ENCODE assay signal across 1 cellular context in the genomic region with DNA sequence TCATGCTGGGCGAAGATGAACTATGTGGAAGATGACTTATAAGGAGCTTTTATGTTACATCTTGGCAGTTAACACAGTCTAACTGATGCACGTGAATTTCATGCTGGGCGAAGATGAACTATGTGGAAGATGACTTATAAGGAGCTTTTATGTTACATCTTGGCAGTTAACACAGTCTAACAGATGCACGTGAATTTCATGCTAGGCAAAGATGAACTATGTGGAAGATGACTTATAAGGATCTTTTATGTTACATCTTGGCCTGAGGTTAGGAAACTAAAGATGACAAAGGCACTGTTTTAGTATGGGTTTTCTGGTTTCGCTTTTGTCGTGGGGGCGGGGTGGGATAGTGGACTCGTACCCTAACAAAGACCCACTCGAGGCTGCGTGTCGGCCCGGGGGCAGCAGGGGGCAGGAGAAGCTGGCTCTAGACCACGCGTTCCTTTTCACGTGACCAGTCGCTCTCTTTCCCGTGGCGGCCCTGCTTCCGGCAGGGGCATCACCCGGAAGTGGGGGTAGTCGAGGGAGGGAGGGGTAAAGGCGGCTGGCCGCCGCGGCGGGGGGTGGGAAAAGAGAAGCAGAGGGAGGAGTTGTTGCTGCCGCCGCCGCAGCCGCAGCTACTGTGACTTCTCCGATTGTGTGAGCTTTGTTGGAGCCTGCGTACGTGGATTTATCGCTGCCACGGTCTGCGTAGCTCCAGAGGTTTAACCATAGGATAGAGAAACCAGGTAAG.
TF ChIP-seq lines count a peak whose summit lies in the region.

A gene (plus strand): TSS at position 586 of the 733 bp plus-strand sequence. CDS start 60,949 bp downstream, outside the sequence.

TF ChIP-seq in GM12878, 131 proteins besides CTCF, POLR2A, EP300 and RAD21 (continued from another document and continues in another):
- TF ChIP-seq, protein P1, sequence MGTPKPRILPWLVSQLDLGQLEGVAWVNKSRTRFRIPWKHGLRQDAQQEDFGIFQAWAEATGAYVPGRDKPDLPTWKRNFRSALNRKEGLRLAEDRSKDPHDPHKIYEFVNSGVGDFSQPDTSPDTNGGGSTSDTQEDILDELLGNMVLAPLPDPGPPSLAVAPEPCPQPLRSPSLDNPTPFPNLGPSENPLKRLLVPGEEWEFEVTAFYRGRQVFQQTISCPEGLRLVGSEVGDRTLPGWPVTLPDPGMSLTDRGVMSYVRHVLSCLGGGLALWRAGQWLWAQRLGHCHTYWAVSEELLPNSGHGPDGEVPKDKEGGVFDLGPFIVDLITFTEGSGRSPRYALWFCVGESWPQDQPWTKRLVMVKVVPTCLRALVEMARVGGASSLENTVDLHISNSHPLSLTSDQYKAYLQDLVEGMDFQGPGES (IDR thresholded peaks at IDR 0.05) = no peak
- TF ChIP-seq, protein P2, sequence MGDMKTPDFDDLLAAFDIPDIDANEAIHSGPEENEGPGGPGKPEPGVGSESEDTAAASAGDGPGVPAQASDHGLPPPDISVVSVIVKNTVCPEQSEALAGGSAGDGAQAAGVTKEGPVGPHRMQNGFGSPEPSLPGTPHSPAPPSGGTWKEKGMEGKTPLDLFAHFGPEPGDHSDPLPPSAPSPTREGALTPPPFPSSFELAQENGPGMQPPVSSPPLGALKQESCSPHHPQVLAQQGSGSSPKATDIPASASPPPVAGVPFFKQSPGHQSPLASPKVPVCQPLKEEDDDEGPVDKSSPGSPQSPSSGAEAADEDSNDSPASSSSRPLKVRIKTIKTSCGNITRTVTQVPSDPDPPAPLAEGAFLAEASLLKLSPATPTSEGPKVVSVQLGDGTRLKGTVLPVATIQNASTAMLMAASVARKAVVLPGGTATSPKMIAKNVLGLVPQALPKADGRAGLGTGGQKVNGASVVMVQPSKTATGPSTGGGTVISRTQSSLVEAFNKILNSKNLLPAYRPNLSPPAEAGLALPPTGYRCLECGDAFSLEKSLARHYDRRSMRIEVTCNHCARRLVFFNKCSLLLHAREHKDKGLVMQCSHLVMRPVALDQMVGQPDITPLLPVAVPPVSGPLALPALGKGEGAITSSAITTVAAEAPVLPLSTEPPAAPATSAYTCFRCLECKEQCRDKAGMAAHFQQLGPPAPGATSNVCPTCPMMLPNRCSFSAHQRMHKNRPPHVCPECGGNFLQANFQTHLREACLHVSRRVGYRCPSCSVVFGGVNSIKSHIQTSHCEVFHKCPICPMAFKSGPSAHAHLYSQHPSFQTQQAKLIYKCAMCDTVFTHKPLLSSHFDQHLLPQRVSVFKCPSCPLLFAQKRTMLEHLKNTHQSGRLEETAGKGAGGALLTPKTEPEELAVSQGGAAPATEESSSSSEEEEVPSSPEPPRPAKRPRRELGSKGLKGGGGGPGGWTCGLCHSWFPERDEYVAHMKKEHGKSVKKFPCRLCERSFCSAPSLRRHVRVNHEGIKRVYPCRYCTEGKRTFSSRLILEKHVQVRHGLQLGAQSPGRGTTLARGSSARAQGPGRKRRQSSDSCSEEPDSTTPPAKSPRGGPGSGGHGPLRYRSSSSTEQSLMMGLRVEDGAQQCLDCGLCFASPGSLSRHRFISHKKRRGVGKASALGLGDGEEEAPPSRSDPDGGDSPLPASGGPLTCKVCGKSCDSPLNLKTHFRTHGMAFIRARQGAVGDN (IDR thresholded peaks at IDR 0.05) = no peak
- TF ChIP-seq ZSCAN29 (IDR thresholded peaks at IDR 0.05) (no peak), PAX5 (IDR thresholded peaks at IDR 0.05; ENCODE audit: borderline replicate concordance, low read depth, low read length) (no peak), MTA3 (IDR thresholded peaks at IDR 0.05; ENCODE audit: borderline replicate concordance, low read length) (no peak), MEF2A (IDR thresholded peaks at IDR 0.05; ENCODE audit: insufficient read depth, low read depth, low read length) (no peak), TBL1XR1 (IDR thresholded peaks at IDR 0.05; ENCODE audit: low read depth, low read length) (0 out of 2 replicates have a peak, but pooled peaks have one; percentile 21), ZNF274 (IDR thresholded peaks at IDR 0.05; ENCODE audit: insufficient read depth, insufficient read length) (no peak), ZNF24 (IDR thresholded peaks at IDR 0.05) (no peak), YY1 (IDR thresholded peaks at IDR 0.05; ENCODE audit: low read depth, low read length) (peak; percentile 32; the same call in 1 of the 2 replicates), ZNF217 (IDR thresholded peaks at IDR 0.05) (no peak), CBFB (IDR thresholded peaks at IDR 0.05; ENCODE audit: low read depth) (no peak), NR2F1 (conservative IDR thresholded peaks at IDR 0.05) (no peak; the same call in 1 of the 2 replicates), HDAC2 (IDR thresholded peaks at IDR 0.05) (no peak), EGR1 (IDR thresholded peaks at IDR 0.05; ENCODE audit: borderline replicate concordance in 1 of 2, low read depth in 2 of 2, low read length in 2 of 2) (0 out of 3 replicates have a peak, but pooled peaks of 1 of the 2 experiments have one; percentile 52), ZZZ3 (IDR thresholded peaks at IDR 0.05; ENCODE audit: control insufficient read depth, insufficient read length, low read depth) (no peak), SMAD1 (IDR thresholded peaks at IDR 0.05; ENCODE audit: low read depth, partially characterized antibody) (no peak)
- TF ChIP-seq, protein P3, sequence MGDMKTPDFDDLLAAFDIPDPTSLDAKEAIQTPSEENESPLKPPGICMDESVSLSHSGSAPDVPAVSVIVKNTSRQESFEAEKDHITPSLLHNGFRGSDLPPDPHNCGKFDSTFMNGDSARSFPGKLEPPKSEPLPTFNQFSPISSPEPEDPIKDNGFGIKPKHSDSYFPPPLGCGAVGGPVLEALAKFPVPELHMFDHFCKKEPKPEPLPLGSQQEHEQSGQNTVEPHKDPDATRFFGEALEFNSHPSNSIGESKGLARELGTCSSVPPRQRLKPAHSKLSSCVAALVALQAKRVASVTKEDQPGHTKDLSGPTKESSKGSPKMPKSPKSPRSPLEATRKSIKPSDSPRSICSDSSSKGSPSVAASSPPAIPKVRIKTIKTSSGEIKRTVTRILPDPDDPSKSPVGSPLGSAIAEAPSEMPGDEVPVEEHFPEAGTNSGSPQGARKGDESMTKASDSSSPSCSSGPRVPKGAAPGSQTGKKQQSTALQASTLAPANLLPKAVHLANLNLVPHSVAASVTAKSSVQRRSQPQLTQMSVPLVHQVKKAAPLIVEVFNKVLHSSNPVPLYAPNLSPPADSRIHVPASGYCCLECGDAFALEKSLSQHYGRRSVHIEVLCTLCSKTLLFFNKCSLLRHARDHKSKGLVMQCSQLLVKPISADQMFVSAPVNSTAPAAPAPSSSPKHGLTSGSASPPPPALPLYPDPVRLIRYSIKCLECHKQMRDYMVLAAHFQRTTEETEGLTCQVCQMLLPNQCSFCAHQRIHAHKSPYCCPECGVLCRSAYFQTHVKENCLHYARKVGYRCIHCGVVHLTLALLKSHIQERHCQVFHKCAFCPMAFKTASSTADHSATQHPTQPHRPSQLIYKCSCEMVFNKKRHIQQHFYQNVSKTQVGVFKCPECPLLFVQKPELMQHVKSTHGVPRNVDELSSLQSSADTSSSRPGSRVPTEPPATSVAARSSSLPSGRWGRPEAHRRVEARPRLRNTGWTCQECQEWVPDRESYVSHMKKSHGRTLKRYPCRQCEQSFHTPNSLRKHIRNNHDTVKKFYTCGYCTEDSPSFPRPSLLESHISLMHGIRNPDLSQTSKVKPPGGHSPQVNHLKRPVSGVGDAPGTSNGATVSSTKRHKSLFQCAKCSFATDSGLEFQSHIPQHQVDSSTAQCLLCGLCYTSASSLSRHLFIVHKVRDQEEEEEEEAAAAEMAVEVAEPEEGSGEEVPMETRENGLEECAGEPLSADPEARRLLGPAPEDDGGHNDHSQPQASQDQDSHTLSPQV (IDR thresholded peaks at IDR 0.05) = no peak
- TF ChIP-seq, protein P4, sequence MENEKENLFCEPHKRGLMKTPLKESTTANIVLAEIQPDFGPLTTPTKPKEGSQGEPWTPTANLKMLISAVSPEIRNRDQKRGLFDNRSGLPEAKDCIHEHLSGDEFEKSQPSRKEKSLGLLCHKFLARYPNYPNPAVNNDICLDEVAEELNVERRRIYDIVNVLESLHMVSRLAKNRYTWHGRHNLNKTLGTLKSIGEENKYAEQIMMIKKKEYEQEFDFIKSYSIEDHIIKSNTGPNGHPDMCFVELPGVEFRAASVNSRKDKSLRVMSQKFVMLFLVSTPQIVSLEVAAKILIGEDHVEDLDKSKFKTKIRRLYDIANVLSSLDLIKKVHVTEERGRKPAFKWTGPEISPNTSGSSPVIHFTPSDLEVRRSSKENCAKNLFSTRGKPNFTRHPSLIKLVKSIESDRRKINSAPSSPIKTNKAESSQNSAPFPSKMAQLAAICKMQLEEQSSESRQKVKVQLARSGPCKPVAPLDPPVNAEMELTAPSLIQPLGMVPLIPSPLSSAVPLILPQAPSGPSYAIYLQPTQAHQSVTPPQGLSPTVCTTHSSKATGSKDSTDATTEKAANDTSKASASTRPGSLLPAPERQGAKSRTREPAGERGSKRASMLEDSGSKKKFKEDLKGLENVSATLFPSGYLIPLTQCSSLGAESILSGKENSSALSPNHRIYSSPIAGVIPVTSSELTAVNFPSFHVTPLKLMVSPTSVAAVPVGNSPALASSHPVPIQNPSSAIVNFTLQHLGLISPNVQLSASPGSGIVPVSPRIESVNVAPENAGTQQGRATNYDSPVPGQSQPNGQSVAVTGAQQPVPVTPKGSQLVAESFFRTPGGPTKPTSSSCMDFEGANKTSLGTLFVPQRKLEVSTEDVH (IDR thresholded peaks at IDR 0.05; ENCODE audit: low read depth, partially characterized antibody) = no peak
- TF ChIP-seq, protein P5, sequence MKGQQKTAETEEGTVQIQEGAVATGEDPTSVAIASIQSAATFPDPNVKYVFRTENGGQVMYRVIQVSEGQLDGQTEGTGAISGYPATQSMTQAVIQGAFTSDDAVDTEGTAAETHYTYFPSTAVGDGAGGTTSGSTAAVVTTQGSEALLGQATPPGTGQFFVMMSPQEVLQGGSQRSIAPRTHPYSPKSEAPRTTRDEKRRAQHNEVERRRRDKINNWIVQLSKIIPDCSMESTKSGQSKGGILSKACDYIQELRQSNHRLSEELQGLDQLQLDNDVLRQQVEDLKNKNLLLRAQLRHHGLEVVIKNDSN (IDR thresholded peaks at IDR 0.05; ENCODE audit: borderline replicate concordance, extremely low read length, insufficient read depth, low read depth, low read length) = peak; percentile 80
- TF ChIP-seq, protein P6, sequence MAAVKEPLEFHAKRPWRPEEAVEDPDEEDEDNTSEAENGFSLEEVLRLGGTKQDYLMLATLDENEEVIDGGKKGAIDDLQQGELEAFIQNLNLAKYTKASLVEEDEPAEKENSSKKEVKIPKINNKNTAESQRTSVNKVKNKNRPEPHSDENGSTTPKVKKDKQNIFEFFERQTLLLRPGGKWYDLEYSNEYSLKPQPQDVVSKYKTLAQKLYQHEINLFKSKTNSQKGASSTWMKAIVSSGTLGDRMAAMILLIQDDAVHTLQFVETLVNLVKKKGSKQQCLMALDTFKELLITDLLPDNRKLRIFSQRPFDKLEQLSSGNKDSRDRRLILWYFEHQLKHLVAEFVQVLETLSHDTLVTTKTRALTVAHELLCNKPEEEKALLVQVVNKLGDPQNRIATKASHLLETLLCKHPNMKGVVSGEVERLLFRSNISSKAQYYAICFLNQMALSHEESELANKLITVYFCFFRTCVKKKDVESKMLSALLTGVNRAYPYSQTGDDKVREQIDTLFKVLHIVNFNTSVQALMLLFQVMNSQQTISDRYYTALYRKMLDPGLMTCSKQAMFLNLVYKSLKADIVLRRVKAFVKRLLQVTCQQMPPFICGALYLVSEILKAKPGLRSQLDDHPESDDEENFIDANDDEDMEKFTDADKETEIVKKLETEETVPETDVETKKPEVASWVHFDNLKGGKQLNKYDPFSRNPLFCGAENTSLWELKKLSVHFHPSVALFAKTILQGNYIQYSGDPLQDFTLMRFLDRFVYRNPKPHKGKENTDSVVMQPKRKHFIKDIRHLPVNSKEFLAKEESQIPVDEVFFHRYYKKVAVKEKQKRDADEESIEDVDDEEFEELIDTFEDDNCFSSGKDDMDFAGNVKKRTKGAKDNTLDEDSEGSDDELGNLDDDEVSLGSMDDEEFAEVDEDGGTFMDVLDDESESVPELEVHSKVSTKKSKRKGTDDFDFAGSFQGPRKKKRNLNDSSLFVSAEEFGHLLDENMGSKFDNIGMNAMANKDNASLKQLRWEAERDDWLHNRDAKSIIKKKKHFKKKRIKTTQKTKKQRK (IDR thresholded peaks at IDR 0.05; ENCODE audit: low read depth, low read length) = no peak
- TF ChIP-seq, protein P7, sequence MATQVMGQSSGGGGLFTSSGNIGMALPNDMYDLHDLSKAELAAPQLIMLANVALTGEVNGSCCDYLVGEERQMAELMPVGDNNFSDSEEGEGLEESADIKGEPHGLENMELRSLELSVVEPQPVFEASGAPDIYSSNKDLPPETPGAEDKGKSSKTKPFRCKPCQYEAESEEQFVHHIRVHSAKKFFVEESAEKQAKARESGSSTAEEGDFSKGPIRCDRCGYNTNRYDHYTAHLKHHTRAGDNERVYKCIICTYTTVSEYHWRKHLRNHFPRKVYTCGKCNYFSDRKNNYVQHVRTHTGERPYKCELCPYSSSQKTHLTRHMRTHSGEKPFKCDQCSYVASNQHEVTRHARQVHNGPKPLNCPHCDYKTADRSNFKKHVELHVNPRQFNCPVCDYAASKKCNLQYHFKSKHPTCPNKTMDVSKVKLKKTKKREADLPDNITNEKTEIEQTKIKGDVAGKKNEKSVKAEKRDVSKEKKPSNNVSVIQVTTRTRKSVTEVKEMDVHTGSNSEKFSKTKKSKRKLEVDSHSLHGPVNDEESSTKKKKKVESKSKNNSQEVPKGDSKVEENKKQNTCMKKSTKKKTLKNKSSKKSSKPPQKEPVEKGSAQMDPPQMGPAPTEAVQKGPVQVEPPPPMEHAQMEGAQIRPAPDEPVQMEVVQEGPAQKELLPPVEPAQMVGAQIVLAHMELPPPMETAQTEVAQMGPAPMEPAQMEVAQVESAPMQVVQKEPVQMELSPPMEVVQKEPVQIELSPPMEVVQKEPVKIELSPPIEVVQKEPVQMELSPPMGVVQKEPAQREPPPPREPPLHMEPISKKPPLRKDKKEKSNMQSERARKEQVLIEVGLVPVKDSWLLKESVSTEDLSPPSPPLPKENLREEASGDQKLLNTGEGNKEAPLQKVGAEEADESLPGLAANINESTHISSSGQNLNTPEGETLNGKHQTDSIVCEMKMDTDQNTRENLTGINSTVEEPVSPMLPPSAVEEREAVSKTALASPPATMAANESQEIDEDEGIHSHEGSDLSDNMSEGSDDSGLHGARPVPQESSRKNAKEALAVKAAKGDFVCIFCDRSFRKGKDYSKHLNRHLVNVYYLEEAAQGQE (IDR thresholded peaks at IDR 0.05; ENCODE audit: low read depth, low read length) = no peak
- TF ChIP-seq, protein P8, sequence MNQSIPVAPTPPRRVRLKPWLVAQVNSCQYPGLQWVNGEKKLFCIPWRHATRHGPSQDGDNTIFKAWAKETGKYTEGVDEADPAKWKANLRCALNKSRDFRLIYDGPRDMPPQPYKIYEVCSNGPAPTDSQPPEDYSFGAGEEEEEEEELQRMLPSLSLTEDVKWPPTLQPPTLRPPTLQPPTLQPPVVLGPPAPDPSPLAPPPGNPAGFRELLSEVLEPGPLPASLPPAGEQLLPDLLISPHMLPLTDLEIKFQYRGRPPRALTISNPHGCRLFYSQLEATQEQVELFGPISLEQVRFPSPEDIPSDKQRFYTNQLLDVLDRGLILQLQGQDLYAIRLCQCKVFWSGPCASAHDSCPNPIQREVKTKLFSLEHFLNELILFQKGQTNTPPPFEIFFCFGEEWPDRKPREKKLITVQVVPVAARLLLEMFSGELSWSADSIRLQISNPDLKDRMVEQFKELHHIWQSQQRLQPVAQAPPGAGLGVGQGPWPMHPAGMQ (IDR thresholded peaks at IDR 0.05; ENCODE audit: borderline replicate concordance) = no peak
- TF ChIP-seq, protein P9, sequence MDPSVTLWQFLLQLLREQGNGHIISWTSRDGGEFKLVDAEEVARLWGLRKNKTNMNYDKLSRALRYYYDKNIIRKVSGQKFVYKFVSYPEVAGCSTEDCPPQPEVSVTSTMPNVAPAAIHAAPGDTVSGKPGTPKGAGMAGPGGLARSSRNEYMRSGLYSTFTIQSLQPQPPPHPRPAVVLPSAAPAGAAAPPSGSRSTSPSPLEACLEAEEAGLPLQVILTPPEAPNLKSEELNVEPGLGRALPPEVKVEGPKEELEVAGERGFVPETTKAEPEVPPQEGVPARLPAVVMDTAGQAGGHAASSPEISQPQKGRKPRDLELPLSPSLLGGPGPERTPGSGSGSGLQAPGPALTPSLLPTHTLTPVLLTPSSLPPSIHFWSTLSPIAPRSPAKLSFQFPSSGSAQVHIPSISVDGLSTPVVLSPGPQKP (IDR thresholded peaks at IDR 0.05; ENCODE audit: low read depth, low read length) = peak; percentile 77; the same call in 1 of the 2 replicates
